Comparison of ENCODE assay signal across 19 cellular contexts in genomic region chr1:208980590-208980989, GRCh38.
"Had no signal": no experiment of that assay in that cellular context is flagged by ENCODE, and none has a peak within 500 bp of the region (broad histone marks: within the 10 kb centered on the region; RNA-seq: fewer than 3 reads in every experiment).

No MANE protein-coding gene starts in this region.

- H3K9me3 ChIP-seq: gastroesophageal sphincter, neutrophil, thoracic aorta, upper lobe of right lung had no signal

- FAIRE-seq: astrocyte, colon, endometrium had no signal

- H3K4me3 ChIP-seq: gastroesophageal sphincter, heart right ventricle, thoracic aorta, upper lobe of right lung had no signal

- H3K27ac ChIP-seq: gastroesophageal sphincter, heart right ventricle, neutrophil, thoracic aorta, upper lobe of right lung had no signal

- ATAC-seq: activated CD8-positive, alpha-beta memory T cell treated with anti-CD3 and anti-CD28 coated beads, Interleukin-2, amount 10 ng/mL, durations not matched to agents 7 days and 5 days; gastroesophageal sphincter; heart right ventricle; left lobe of liver; naive thymus-derived CD8-positive, alpha-beta T cell; stimulated activated effector memory CD8-positive, alpha-beta T cell treated with anti-CD3 and anti-CD28 coated beads, Interleukin-12 subunit alpha, Interleukin-12 subunit beta, amount 100 ng/mL, for 72 hours; upper lobe of right lung had no signal

- DNase-seq: activated CD4-positive, alpha-beta T cell treated with anti-CD3 and anti-CD28 coated beads, Interleukin-2, amount 50 U/mL, for 48 hours; activated CD4-positive, CD25-positive, alpha-beta regulatory T cell treated with anti-CD3 and anti-CD28 coated beads, Interleukin-2, amount 50 U/mL, for 72 hours; activated CD8-positive, alpha-beta memory T cell treated with anti-CD3 and anti-CD28 coated beads, Interleukin-2, amount 10 ng/mL, durations not matched to agents 7 days and 5 days; activated naive CD4-positive, alpha-beta T cell treated with anti-CD3 and anti-CD28 coated beads, Interleukin-2, amount 10 ng/mL, durations not matched to agents 7 days and 5 days; activated T-cell treated with anti-CD3 and anti-CD28 coated beads, Interleukin-2, amount 50 U/mL, for 1 hour; heart right ventricle; islet precursor cell; naive thymus-derived CD8-positive, alpha-beta T cell; T-helper 1 cell; T1000; upper lobe of right lung had no signal

- H3K27me3 ChIP-seq: gastroesophageal sphincter, heart right ventricle, neutrophil, upper lobe of right lung had no signal

- H3K36me3 ChIP-seq: gastroesophageal sphincter, heart right ventricle, neutrophil, thoracic aorta, upper lobe of right lung had no signal

- H3K4me1 ChIP-seq: gastroesophageal sphincter, upper lobe of right lung had no signal
